ENCODE assay signal across 10 cellular contexts in genomic region chr11:69637601-69637955, GRCh38. TPM values are rescaled to one million over a fixed set of nuclear protein-coding genes. Genes with fewer than 3 reads are reported as not detected.
DNase-seq lines count a peak whose midpoint lies in the region; ATAC-seq and TF ChIP-seq lines count a peak whose summit lies in the region.
"Had no signal": no experiment of that assay in that cellular context is flagged by ENCODE, and none has a peak within 500 bp of the region (broad histone marks: within the 10 kb centered on the region; RNA-seq: fewer than 3 reads in every experiment).

No MANE protein-coding gene starts in this region.

- no peak for DNase-seq in activated CD8-positive, alpha-beta T cell treated with anti-CD3 and anti-CD28 coated beads, Interleukin-2, amount 10 ng/mL, durations not matched to agents 7 days and 5 days
- DNase-seq in activated CD8-positive, alpha-beta T cell treated with anti-CD3 and anti-CD28 coated beads for 36 hours, result no peak
- DNase-seq in MCF 10A (ENCODE audit: unreplicated experiment) (no peak), kidney epithelial cell (ENCODE audit: low read depth) (no peak), GM20000 (ENCODE audit: low spot score) (no peak), ovary (no peak), kidney glomerular epithelial cell (lab: John Stamatoyannopoulos, UW) (no peak)
- DNase-seq: cerebellar nuclear complex, nucleus accumbens had no signal

- peaks cover 64% of the 10 kb centered on the region for H3K27me3 Mint-ChIP-seq in activated CD8-positive, alpha-beta T cell treated with anti-CD3 and anti-CD28 coated beads, Interleukin-2, amount 10 ng/mL, durations not matched to agents 7 days and 5 days (ENCODE audit: low read depth)
- H3K27me3 Mint-ChIP-seq in activated CD8-positive, alpha-beta T cell treated with anti-CD3 and anti-CD28 coated beads for 36 hours, result peaks cover 54% of the 10 kb centered on the region
- no peaks in the 10 kb centered on the region for H3K27me3 Mint-ChIP-seq in MCF 10A (ENCODE audit: insufficient read depth, unreplicated experiment)

- H3K9me3 Mint-ChIP-seq in activated CD8-positive, alpha-beta T cell treated with anti-CD3 and anti-CD28 coated beads, Interleukin-2, amount 10 ng/mL, durations not matched to agents 7 days and 5 days (ENCODE audit: insufficient read depth), result no peaks in the 10 kb centered on the region
- no peaks in the 10 kb centered on the region for H3K9me3 Mint-ChIP-seq in activated CD8-positive, alpha-beta T cell treated with anti-CD3 and anti-CD28 coated beads for 36 hours
- H3K9me3 Mint-ChIP-seq in MCF 10A (ENCODE audit: unreplicated experiment), result no peaks in the 10 kb centered on the region

- H3K9ac ChIP-seq in subcutaneous abdominal adipose tissue (ENCODE audit: low read length in 5 of 5), result peak overlapping the region in 2 of 5 donors; percentile 12 to 64

- no peaks in the 10 kb centered on the region for H3K36me3 Mint-ChIP-seq in activated CD8-positive, alpha-beta T cell treated with anti-CD3 and anti-CD28 coated beads, Interleukin-2, amount 10 ng/mL, durations not matched to agents 7 days and 5 days (ENCODE audit: low read depth)
- H3K36me3 Mint-ChIP-seq in activated CD8-positive, alpha-beta T cell treated with anti-CD3 and anti-CD28 coated beads for 36 hours (ENCODE audit: low read depth), result no peaks in the 10 kb centered on the region
- peaks cover 7% of the 10 kb centered on the region for H3K36me3 Mint-ChIP-seq in MCF 10A (ENCODE audit: insufficient read depth, unreplicated experiment)

- no peak for ATAC-seq in activated CD8-positive, alpha-beta T cell treated with anti-CD3 and anti-CD28 coated beads, Interleukin-2, amount 10 ng/mL, durations not matched to agents 7 days and 5 days
- ATAC-seq in activated CD8-positive, alpha-beta T cell treated with anti-CD3 and anti-CD28 coated beads for 36 hours, result no peak

- CTCF ChIA-PET in activated CD8-positive, alpha-beta T cell treated with anti-CD3 and anti-CD28 coated beads, Interleukin-2, amount 10 ng/mL, durations not matched to agents 7 days and 5 days (lab: Charles Lee), result no interaction called here
- CTCF ChIA-PET in activated CD8-positive, alpha-beta T cell treated with anti-CD3 and anti-CD28 coated beads for 36 hours (lab: Charles Lee), result no interaction called here
- CTCF ChIA-PET in MCF 10A (lab: Yijun Ruan, JAX), result no interaction called here

- H3K4me3 ChIP-seq in kidney epithelial cell (ENCODE audit: low read depth, low read length), result peak overlapping the region; percentile 38
- H3K4me3 ChIP-seq in subcutaneous abdominal adipose tissue (ENCODE audit: low read depth in 1 of 5, low read length in 5 of 5), result peak overlapping the region; percentile 49 to 69 (median 53)
- H3K4me3 ChIP-seq in ovary, result no peak overlapping the region

- H3K4me1 ChIP-seq in subcutaneous abdominal adipose tissue (ENCODE audit: control insufficient read depth in 5 of 5, insufficient read depth in 5 of 5, low read length in 5 of 5) (peaks cover 0 to 59% (median 49%) of the 10 kb centered on the region in 5 donors), ovary (ENCODE audit: insufficient read depth) (peaks cover 5% of the 10 kb centered on the region)

- H3K27ac Mint-ChIP-seq in activated CD8-positive, alpha-beta T cell treated with anti-CD3 and anti-CD28 coated beads, Interleukin-2, amount 10 ng/mL, durations not matched to agents 7 days and 5 days, result peak overlapping the region; percentile 39
- H3K27ac Mint-ChIP-seq in activated CD8-positive, alpha-beta T cell treated with anti-CD3 and anti-CD28 coated beads for 36 hours, result no peak overlapping the region
- no peak overlapping the region for H3K27ac Mint-ChIP-seq in MCF 10A (ENCODE audit: low read depth, unreplicated experiment)

- TF ChIP-seq CTCF in activated CD8-positive, alpha-beta T cell treated with anti-CD3 and anti-CD28 coated beads for 36 hours (IDR thresholded peaks at IDR 0.05), result no peak
- TF ChIP-seq CTCF in MCF 10A (IDR thresholded peaks at IDR 0.05; ENCODE audit: unreplicated experiment), result no peak
- no peak for TF ChIP-seq CTCF in kidney epithelial cell (IDR thresholded peaks at IDR 0.05; ENCODE audit: insufficient read depth, low read length, poor library complexity, severe bottlenecking)
- no peak for TF ChIP-seq CTCF in GM20000 (IDR thresholded peaks at IDR 0.05; ENCODE audit: extremely low read depth, missing control alignments)
- no peak for TF ChIP-seq CTCF in ovary (IDR thresholded peaks at IDR 0.05)

- peaks cover 4% of the 10 kb centered on the region for H3K27me3 ChIP-seq in kidney epithelial cell (ENCODE audit: control insufficient read depth, insufficient read depth, low read length)
- peaks cover 0 to 19% (median 0%) of the 10 kb centered on the region in 5 donors for H3K27me3 ChIP-seq in subcutaneous abdominal adipose tissue (ENCODE audit: control insufficient read depth in 5 of 5, insufficient read depth in 4 of 5, low read length in 5 of 5)
- H3K27me3 ChIP-seq in ovary, result peaks cover 7% of the 10 kb centered on the region

- intact Hi-C loops in activated CD8-positive, alpha-beta T cell treated with anti-CD3 and anti-CD28 coated beads for 36 hours (cut with micrococcal nuclease), result no loop called here
- intact Hi-C loops in MCF 10A (cut with micrococcal nuclease) (no loop called here), ovary (cut with DNase I) (no loop called here)

- H3K36me3 ChIP-seq in kidney epithelial cell (ENCODE audit: control insufficient read depth, insufficient read depth, low read length) (no peaks in the 10 kb centered on the region), subcutaneous abdominal adipose tissue (ENCODE audit: control insufficient read depth in 5 of 5, insufficient read depth in 5 of 5, low read length in 5 of 5) (no peaks in the 10 kb centered on the region), ovary (no peaks in the 10 kb centered on the region)

- POLR2A ChIA-PET in activated CD8-positive, alpha-beta T cell treated with anti-CD3 and anti-CD28 coated beads, Interleukin-2, amount 10 ng/mL, durations not matched to agents 7 days and 5 days (lab: Charles Lee), result no interaction called here
- POLR2A ChIA-PET in activated CD8-positive, alpha-beta T cell treated with anti-CD3 and anti-CD28 coated beads for 36 hours (lab: Charles Lee), result no interaction called here
- POLR2A ChIA-PET in MCF 10A (lab: Yijun Ruan, JAX), result no interaction called here

- 5 to 7% (median 5%) methylated on average over 21 to 28 of the region's 28 CpGs for WGBS in ovary, 3 donors

- H3K27ac ChIP-seq in subcutaneous abdominal adipose tissue (ENCODE audit: low read depth, low read length) (peak overlapping the region; percentile 16), ovary (no peak overlapping the region)

- no peak for TF ChIP-seq EP300 in ovary (IDR thresholded peaks at IDR 0.05)

- BruUV-seq in MCF 10A (replicated peaks; lab: Mats Ljungman, UMichigan), result no TSS peak

- peaks cover 22% of the 10 kb centered on the region for H3K4me1 Mint-ChIP-seq in activated CD8-positive, alpha-beta T cell treated with anti-CD3 and anti-CD28 coated beads, Interleukin-2, amount 10 ng/mL, durations not matched to agents 7 days and 5 days (ENCODE audit: low read depth)
- peaks cover 24% of the 10 kb centered on the region for H3K4me1 Mint-ChIP-seq in activated CD8-positive, alpha-beta T cell treated with anti-CD3 and anti-CD28 coated beads for 36 hours (ENCODE audit: low read depth)
- H3K4me1 Mint-ChIP-seq in MCF 10A (ENCODE audit: insufficient read depth, unreplicated experiment), result no peaks in the 10 kb centered on the region

- H3K9me3 ChIP-seq in subcutaneous abdominal adipose tissue (ENCODE audit: control insufficient read depth in 5 of 5, low read length in 5 of 5) (no peaks in the 10 kb centered on the region), ovary (no peaks in the 10 kb centered on the region)

- no peak overlapping the region for H3K4me3 Mint-ChIP-seq in activated CD8-positive, alpha-beta T cell treated with anti-CD3 and anti-CD28 coated beads, Interleukin-2, amount 10 ng/mL, durations not matched to agents 7 days and 5 days
- no peak overlapping the region for H3K4me3 Mint-ChIP-seq in activated CD8-positive, alpha-beta T cell treated with anti-CD3 and anti-CD28 coated beads for 36 hours
- H3K4me3 Mint-ChIP-seq in MCF 10A (ENCODE audit: unreplicated experiment), result peak overlapping the region; percentile 28

- TF ChIP-seq POLR2A in ovary (IDR thresholded peaks at IDR 0.05), result no peak

RNA-seq across cellular contexts. Expression of gene CCND1, which starts 3.4 kb away (rescaled TPM):
- under 1 TPM in 1 of 2 experiments, not detected in 1; 0.68 TPM for total RNA-seq in activated CD8-positive, alpha-beta T cell treated with anti-CD3 and anti-CD28 coated beads, Interleukin-2, amount 10 ng/mL, durations not matched to agents 7 days and 5 days
- 1 to 10 TPM; 2.8 to 3.3 TPM for total RNA-seq in activated CD8-positive, alpha-beta T cell treated with anti-CD3 and anti-CD28 coated beads for 36 hours
- total RNA-seq in MCF 10A (2022), result 96.6 and 106 TPM in 2 replicates
- 378 and 432 TPM in 2 replicates for total RNA-seq in kidney epithelial cell
- 10 to 100 TPM in 5 of 7 donors, 1 to 10 TPM in 2; 6.0 to 58.9 (median 19.2) TPM for total RNA-seq in ovary
- polyA plus RNA-seq in ovary, result 10 to 100 TPM in 1 of 2 donors, 1 to 10 TPM in 1; 3.4 to 19.3 TPM

RNA-seq across cellular contexts. Expression of gene LTO1, which starts 37.6 kb away (rescaled TPM):
- 10 to 100 TPM; 21.0 to 23.0 TPM for total RNA-seq in activated CD8-positive, alpha-beta T cell treated with anti-CD3 and anti-CD28 coated beads, Interleukin-2, amount 10 ng/mL, durations not matched to agents 7 days and 5 days
- total RNA-seq in activated CD8-positive, alpha-beta T cell treated with anti-CD3 and anti-CD28 coated beads for 36 hours, result 10 to 100 TPM; 14.9 to 15.9 TPM
- total RNA-seq in MCF 10A (2022) (31.5 and 34.2 TPM in 2 replicates), kidney epithelial cell (12.6 and 18.6 TPM in 2 replicates), ovary (10 to 100 TPM; 13.4 to 29.9 (median 22.7) TPM)
- 10 to 100 TPM; 15.5 to 15.9 TPM for polyA plus RNA-seq in ovary
